ENCODE assay signal across 1 cellular context in genomic region chr10:52706347-52707070, GRCh38.
TF ChIP-seq lines count a peak whose summit lies in the region.

No MANE protein-coding gene starts in this region.

TF ChIP-seq in WTC11, 78 proteins besides CTCF, POLR2A, EP300 and RAD21 (continued from another document):
- TF ChIP-seq, protein P1, sequence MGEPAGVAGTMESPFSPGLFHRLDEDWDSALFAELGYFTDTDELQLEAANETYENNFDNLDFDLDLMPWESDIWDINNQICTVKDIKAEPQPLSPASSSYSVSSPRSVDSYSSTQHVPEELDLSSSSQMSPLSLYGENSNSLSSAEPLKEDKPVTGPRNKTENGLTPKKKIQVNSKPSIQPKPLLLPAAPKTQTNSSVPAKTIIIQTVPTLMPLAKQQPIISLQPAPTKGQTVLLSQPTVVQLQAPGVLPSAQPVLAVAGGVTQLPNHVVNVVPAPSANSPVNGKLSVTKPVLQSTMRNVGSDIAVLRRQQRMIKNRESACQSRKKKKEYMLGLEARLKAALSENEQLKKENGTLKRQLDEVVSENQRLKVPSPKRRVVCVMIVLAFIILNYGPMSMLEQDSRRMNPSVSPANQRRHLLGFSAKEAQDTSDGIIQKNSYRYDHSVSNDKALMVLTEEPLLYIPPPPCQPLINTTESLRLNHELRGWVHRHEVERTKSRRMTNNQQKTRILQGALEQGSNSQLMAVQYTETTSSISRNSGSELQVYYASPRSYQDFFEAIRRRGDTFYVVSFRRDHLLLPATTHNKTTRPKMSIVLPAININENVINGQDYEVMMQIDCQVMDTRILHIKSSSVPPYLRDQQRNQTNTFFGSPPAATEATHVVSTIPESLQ (CRISPR knock-in tag; IDR thresholded peaks at IDR 0.05), result no peak
- TF ChIP-seq HMGA2 (CRISPR knock-in tag; IDR thresholded peaks at IDR 0.05) (no peak), ZBTB43 (CRISPR knock-in tag; IDR thresholded peaks at IDR 0.05) (no peak)
